ENCODE assay signal across 1 cellular context in genomic region chr17:42865638-42866094, GRCh38.
TF ChIP-seq lines count a peak whose summit lies in the region.

No MANE protein-coding gene starts in this region.

TF ChIP-seq in HepG2, 621 proteins besides CTCF, POLR2A, EP300 and RAD21 (continued from another document and continues in another):
- TF ChIP-seq UBTF (CRISPR knock-in tag; IDR thresholded peaks at IDR 0.05) (no peak), ZFP36 (IDR thresholded peaks at IDR 0.05; ENCODE audit: borderline replicate concordance, low read depth, low read length, partially characterized antibody) (no peak), CEBPG (CRISPR knock-in tag; IDR thresholded peaks at IDR 0.05) (peak; percentile 43; the same call in 1 of the 2 replicates), SMYD3 (CRISPR knock-in tag; IDR thresholded peaks at IDR 0.05) (no peak), DPF2 (CRISPR knock-in tag; IDR thresholded peaks at IDR 0.05; ENCODE audit: borderline replicate concordance, low read depth) (no peak; the same call in 1 of the 2 replicates), RCOR2 (CRISPR knock-in tag; IDR thresholded peaks at IDR 0.05) (no peak), U2AF2 (IDR thresholded peaks at IDR 0.05; ENCODE audit: low read depth, low read length) (no peak), RBFOX2 (IDR thresholded peaks at IDR 0.05; ENCODE audit: low read depth, low read length) (no peak), GABPA (IDR thresholded peaks at IDR 0.05; ENCODE audit: low read depth, low read length) (no peak), GABPA (CRISPR knock-in tag; IDR thresholded peaks at IDR 0.05; ENCODE audit: low read depth) (0 out of 2 replicates have a peak, but pooled peaks have one; percentile 40), SRY (CRISPR knock-in tag; IDR thresholded peaks at IDR 0.05) (no peak), ZUFSP (CRISPR knock-in tag; IDR thresholded peaks at IDR 0.05; ENCODE audit: borderline replicate concordance) (no peak), KDM4B (CRISPR knock-in tag; IDR thresholded peaks at IDR 0.05) (0 out of 2 replicates have a peak, but pooled peaks have one; percentile 13), CREM (IDR thresholded peaks at IDR 0.05) (peak; percentile 71; the same call in 1 of the 2 replicates), CREM (CRISPR knock-in tag; IDR thresholded peaks at IDR 0.05) (no peak), RORA (CRISPR knock-in tag; IDR thresholded peaks at IDR 0.05) (no peak; the same call in 1 of the 2 replicates), HMG20B (CRISPR knock-in tag; conservative IDR thresholded peaks at IDR 0.05) (peak; percentile 33; the same call in 1 of the 2 replicates), GATA4 (IDR thresholded peaks at IDR 0.05; ENCODE audit: borderline replicate concordance, low read depth) (no peak), SALL2 (CRISPR knock-in tag; IDR thresholded peaks at IDR 0.05) (no peak), NCOA2 (CRISPR knock-in tag; IDR thresholded peaks at IDR 0.05) (peak; percentile 63; the same call in 1 of the 2 replicates), GATAD2A (CRISPR knock-in tag; IDR thresholded peaks at IDR 0.05) (peak; percentile 89), FOXO1 (CRISPR knock-in tag; IDR thresholded peaks at IDR 0.05) (peak; percentile 78), MXD4 (CRISPR knock-in tag; IDR thresholded peaks at IDR 0.05) (no peak), MEF2D (CRISPR knock-in tag; IDR thresholded peaks at IDR 0.05) (peak; percentile 87), POGZ (CRISPR knock-in tag; IDR thresholded peaks at IDR 0.05) (no peak; the same call in 1 of the 2 replicates), ESRRA (CRISPR knock-in tag; IDR thresholded peaks at IDR 0.05; ENCODE audit: low read depth) (peak; percentile 95), NFIC (IDR thresholded peaks at IDR 0.05; ENCODE audit: low read length) (peak; percentile 43; the same call in 1 of the 2 replicates), TRIM24 (CRISPR knock-in tag; IDR thresholded peaks at IDR 0.05) (no peak), KMT2A (CRISPR knock-in tag; IDR thresholded peaks at IDR 0.05) (peak; percentile 64), TBX2 (CRISPR knock-in tag; IDR thresholded peaks at IDR 0.05; ENCODE audit: borderline replicate concordance) (peak; percentile 92), SMAD3 (CRISPR knock-in tag; IDR thresholded peaks at IDR 0.05) (0 out of 2 replicates have a peak, but pooled peaks have one; percentile 41), ZBTB21 (CRISPR knock-in tag; IDR thresholded peaks at IDR 0.05) (no peak), THRA (CRISPR knock-in tag; IDR thresholded peaks at IDR 0.05; ENCODE audit: borderline replicate concordance) (peak; percentile 79; the same call in 1 of the 2 replicates), FOSL2 (CRISPR knock-in tag; IDR thresholded peaks at IDR 0.05) (peak; percentile 51), DMAP1 (CRISPR knock-in tag; IDR thresholded peaks at IDR 0.05) (peak; percentile 55), KAT2B (IDR thresholded peaks at IDR 0.05; ENCODE audit: borderline replicate concordance, low read depth, low read length) (no peak), MAFF (IDR thresholded peaks at IDR 0.05; ENCODE audit: low read depth, low read length) (no peak), FOXP1 (IDR thresholded peaks at IDR 0.05) (no peak), FOXP1 (CRISPR knock-in tag; IDR thresholded peaks at IDR 0.05) (peak; percentile 64; the same call in 1 of the 2 replicates), DNMT3B (CRISPR knock-in tag; conservative IDR thresholded peaks at IDR 0.05) (no peak), HNF1B (CRISPR knock-in tag; IDR thresholded peaks at IDR 0.05) (peak; percentile 96), ZNF563 (CRISPR knock-in tag; IDR thresholded peaks at IDR 0.05) (0 out of 2 replicates have a peak, but pooled peaks have one; percentile 15), PRDM4 (CRISPR knock-in tag; IDR thresholded peaks at IDR 0.05; ENCODE audit: borderline replicate concordance) (no peak), ZBTB25 (CRISPR knock-in tag; IDR thresholded peaks at IDR 0.05) (no peak), MEIS1 (CRISPR knock-in tag; IDR thresholded peaks at IDR 0.05; ENCODE audit: borderline replicate concordance) (peak; percentile 71; the same call in 1 of the 2 replicates), MED1 (CRISPR knock-in tag; IDR thresholded peaks at IDR 0.05) (peak; percentile 76), ZBED4 (CRISPR knock-in tag; IDR thresholded peaks at IDR 0.05; ENCODE audit: borderline replicate concordance) (peak; percentile 77; the same call in 1 of the 2 replicates), NFYB (CRISPR knock-in tag; IDR thresholded peaks at IDR 0.05) (no peak), PAF1 (CRISPR knock-in tag; IDR thresholded peaks at IDR 0.05) (no peak), ZNF331 (CRISPR knock-in tag; IDR thresholded peaks at IDR 0.05) (peak; percentile 53; the same call in 1 of the 2 replicates), ZNF24 (IDR thresholded peaks at IDR 0.05) (no peak), KAT7 (CRISPR knock-in tag; IDR thresholded peaks at IDR 0.05; ENCODE audit: borderline replicate concordance) (no peak)
